Comparison of ENCODE assay signal across 10 cellular contexts in genomic region chr6:119314894-119315272, GRCh38. TPM values are rescaled to one million over a fixed set of nuclear protein-coding genes. Genes with fewer than 3 reads are reported as not detected.
DNase-seq lines count a peak whose midpoint lies in the region; ATAC-seq, FAIRE-seq and TF ChIP-seq lines count a peak whose summit lies in the region.
"Had no signal": no experiment of that assay in that cellular context is flagged by ENCODE, and none has a peak within 500 bp of the region (broad histone marks: within the 10 kb centered on the region; RNA-seq: fewer than 3 reads in every experiment).

No MANE protein-coding gene starts in this region.

- H3K27ac Mint-ChIP-seq in T-helper 1 cell treated with Interleukin-12 subunit alpha and Interleukin-12 subunit beta and Interleukin-4 antibody, amounts not matched to agents 30 μg/mL and 1 μg/mL, for 36 hours = peak overlapping the region; percentile 94

- no peaks in the 10 kb centered on the region for H3K9me3 ChIP-seq in small intestine (ENCODE audit: control insufficient read depth, low read depth)
- H3K9me3 ChIP-seq: A549 had no signal

- no peak for DNase-seq in activated CD4-positive, CD25-positive, alpha-beta regulatory T cell (lab: John Stamatoyannopoulos, UW)
- DNase-seq in small intestine (no peak), omental fat pad (ENCODE audit: low spot score) (no peak), dedifferentiated amniotic fluid mesenchymal stem cell (ENCODE audit: extremely low spot score) (no peak), LoVo (ENCODE audit: low spot score) (no peak)

- H3K4me3 Mint-ChIP-seq in T-helper 1 cell treated with Interleukin-12 subunit alpha and Interleukin-12 subunit beta and Interleukin-4 antibody, amounts not matched to agents 30 μg/mL and 1 μg/mL, for 36 hours = peak overlapping the region; percentile 75

- peaks cover 7 to 21% of the 10 kb centered on the region in 2 donors for H3K4me1 ChIP-seq in small intestine (ENCODE audit: control insufficient read depth in 2 of 2, insufficient read depth in 1 of 2, low read depth in 1 of 2, low read length in 1 of 2)
- H3K4me1 ChIP-seq: A549 had no signal

- no peak overlapping the region for H3K4me3 ChIP-seq in small intestine (ENCODE audit: low read depth in 1 of 2, low read length in 2 of 2)
- H3K4me3 ChIP-seq: A549 had no signal

- no peak for TF ChIP-seq CTCF in omental fat pad (IDR thresholded peaks at IDR 0.05)

- H3K9me3 Mint-ChIP-seq in T-helper 1 cell treated with Interleukin-12 subunit alpha and Interleukin-12 subunit beta and Interleukin-4 antibody, amounts not matched to agents 30 μg/mL and 1 μg/mL, for 36 hours = no peaks in the 10 kb centered on the region

- 67 to 84% (median 68%) methylated on average over 5 of the region's 5 CpGs for WGBS in small intestine, 3 donors

- peaks cover 0 to 2% of the 10 kb centered on the region in 2 donors for H3K36me3 ChIP-seq in small intestine (ENCODE audit: control insufficient read depth in 2 of 2, insufficient read depth in 2 of 2, low read length in 2 of 2)

- ATAC-seq in activated CD4-positive, CD25-positive, alpha-beta regulatory T cell treated with anti-CD3 and anti-CD28 coated beads, Interleukin-2, amount 50 U/mL, for 24 hours = peak; percentile 11 to 29
- ATAC-seq in HG02884 (IDR thresholded peaks at IDR 0.05; ENCODE audit: unreplicated experiment) (peak; percentile 51), omental fat pad (ENCODE audit: low FRiP score) (no peak)
- ATAC-seq: A549 had no signal

- FAIRE-seq in small intestine (lab: Jason Lieb, UNC) = no peak
- FAIRE-seq: A549 had no signal

- no peaks in the 10 kb centered on the region for H3K27me3 Mint-ChIP-seq in T-helper 1 cell treated with Interleukin-12 subunit alpha and Interleukin-12 subunit beta and Interleukin-4 antibody, amounts not matched to agents 30 μg/mL and 1 μg/mL, for 36 hours (ENCODE audit: low read depth)

- H3K4me1 Mint-ChIP-seq in T-helper 1 cell treated with Interleukin-12 subunit alpha and Interleukin-12 subunit beta and Interleukin-4 antibody, amounts not matched to agents 30 μg/mL and 1 μg/mL, for 36 hours (ENCODE audit: low read depth) = peaks cover 58% of the 10 kb centered on the region

- peak overlapping the region; percentile 42 to 78 for H3K27ac ChIP-seq in small intestine (ENCODE audit: low read depth in 1 of 2, low read length in 1 of 2)
- H3K27ac ChIP-seq: A549, KMS-11 had no signal

- peaks cover 9% of the 10 kb centered on the region for H3K36me3 Mint-ChIP-seq in T-helper 1 cell treated with Interleukin-12 subunit alpha and Interleukin-12 subunit beta and Interleukin-4 antibody, amounts not matched to agents 30 μg/mL and 1 μg/mL, for 36 hours (ENCODE audit: low read depth)

- no peaks in the 10 kb centered on the region for H3K27me3 ChIP-seq in small intestine (ENCODE audit: control insufficient read depth in 2 of 2, insufficient read depth in 2 of 2, low read length in 2 of 2)

RNA-seq across cellular contexts. Expression of gene MAN1A1, which starts 34.7 kb away (rescaled TPM):
- 10 to 100 TPM; 17.7 to 43.4 (median 25.9) TPM for polyA plus RNA-seq in small intestine
- total RNA-seq in omental fat pad = 100 to 1,000 TPM; 210 to 247 (median 229) TPM
